In the genomic region with DNA sequence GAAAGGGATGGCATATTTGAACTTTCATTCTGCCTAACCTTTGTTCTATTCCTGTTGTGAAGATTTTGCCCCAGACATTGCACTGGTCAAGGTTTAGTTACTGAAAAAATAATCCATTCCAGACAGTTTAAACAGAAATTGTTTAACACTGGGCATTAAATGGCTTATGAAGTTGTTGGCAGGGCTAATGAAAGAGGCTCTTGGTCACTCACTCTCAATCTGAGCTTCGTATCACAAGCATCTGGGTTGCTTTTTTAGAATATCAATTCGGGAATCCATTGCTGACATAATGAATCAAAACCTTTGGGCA, we compare ENCODE assay signal across 12 cellular contexts. TPM values are rescaled to one million over a fixed set of nuclear protein-coding genes. Genes with fewer than 3 reads are reported as not detected.
DNase-seq lines count a peak whose midpoint lies in the region; ATAC-seq and TF ChIP-seq lines count a peak whose summit lies in the region.
"Had no signal": no experiment of that assay in that cellular context is flagged by ENCODE, and none has a peak within 500 bp of the region (broad histone marks: within the 10 kb centered on the region; RNA-seq: fewer than 3 reads in every experiment).

No MANE protein-coding gene starts in this region.

- intact Hi-C loops in right lobe of liver (cut with DNase I) = no loop called here

- no peaks in the 10 kb centered on the region for H3K36me3 ChIP-seq in SK-N-SH (replicated peaks in 1 of 2; ENCODE audit: control insufficient read depth in 1 of 2, insufficient read depth in 2 of 2, low read length in 1 of 2)
- no peaks in the 10 kb centered on the region for H3K36me3 ChIP-seq in right lobe of liver

- no peak for TF ChIP-seq POLR2A in right lobe of liver (IDR thresholded peaks at IDR 0.05)

- H3K4me1 ChIP-seq in SK-N-SH (ENCODE audit: control insufficient read depth in 1 of 2, insufficient read depth in 2 of 2, low read depth in 1 of 2, low read length in 1 of 2) = peaks cover 8 to 34% of the 10 kb centered on the region in 2 experiments
- peaks cover 0 to 19% (median 0%) of the 10 kb centered on the region in 4 donors for H3K4me1 ChIP-seq in right lobe of liver

- TF ChIP-seq CTCF in SK-N-SH (IDR thresholded peaks at IDR 0.05) = no peak
- no peak for TF ChIP-seq CTCF in right lobe of liver (IDR thresholded peaks at IDR 0.05)

- H3K27ac ChIP-seq in SK-N-SH (ENCODE audit: low read depth in 2 of 2, low read length in 1 of 2) (peak overlapping the region; percentile 6 to 97; a peak in 3 of 4 replicates), cingulate gyrus (ENCODE audit: low read depth, low read length) (peak overlapping the region; percentile 51), right lobe of liver (peak overlapping the region in 2 of 3 donors; percentile 58 to 69)
- H3K27ac ChIP-seq: 22Rv1, C4-2B, HL-60 had no signal

- H2AFZ ChIP-seq in SK-N-SH (ENCODE audit: low read depth) = peak overlapping the region; percentile 67

- 56% methylated on average over 2 of the region's 2 CpGs for WGBS in SK-N-SH (ENCODE audit: low lambda C conversion rate)
- WGBS in right lobe of liver (ENCODE audit: insufficient coverage, low coverage, low lambda C conversion rate, missing lambda C conversion rate) = 19% methylated on average over 2 of the region's 2 CpGs

- CTCF ChIA-PET in SK-N-SH (lab: Yijun Ruan, JAX) = interaction anchor here (0.6 to 3.2 kb wide), 81 partner anchors 8 to 1399 kb away, joined by 3 to 93 read pairs (median 4); partner anchors contain the start of genes ACYP2, CHAC2, EML6 and SPTBN1

- H3K9me3 ChIP-seq in SK-N-SH = no peaks in the 10 kb centered on the region
- H3K9me3 ChIP-seq in right lobe of liver = no peaks in the 10 kb centered on the region
- H3K9me3 ChIP-seq: Caco-2 had no signal

- ATAC-seq in SK-N-SH treated with all-trans-retinoic acid at 6 μM for 48 hours = no peak
- ATAC-seq in right lobe of liver = peak; percentile 58 to 78 (median 76)
- no peak for ATAC-seq in HG03565 (IDR thresholded peaks at IDR 0.05; ENCODE audit: unreplicated experiment)

- no peaks in the 10 kb centered on the region for H3K9me2 ChIP-seq in SK-N-SH

- H4K20me1 ChIP-seq in SK-N-SH (ENCODE audit: insufficient read depth) = no peaks in the 10 kb centered on the region

- DNase-seq in SK-N-SH (no peak), right lobe of liver (no peak), superior temporal gyrus (ENCODE audit: extremely low spot score) (peak; percentile 67), medulla oblongata (ENCODE audit: extremely low spot score) (no peak), NCI-H2227 (lab: John Stamatoyannopoulos, UW; ENCODE audit: unreplicated experiment) (no peak)

- H3F3A ChIP-seq in SK-N-SH (replicated peaks; ENCODE audit: insufficient read depth) = peaks cover 10% of the 10 kb centered on the region

- H3K4me2 ChIP-seq in SK-N-SH = no peak overlapping the region

- H3K79me2 ChIP-seq in SK-N-SH (ENCODE audit: insufficient read depth) = no peaks in the 10 kb centered on the region

- H3K27me3 ChIP-seq in SK-N-SH (ENCODE audit: insufficient read depth) (no peaks in the 10 kb centered on the region), right lobe of liver (no peaks in the 10 kb centered on the region)

- H3K4me3 ChIP-seq in SK-N-SH (ENCODE audit: low read depth in 2 of 2, low read length in 1 of 2) (no peak overlapping the region), right lobe of liver (peak overlapping the region in 2 of 3 donors; percentile 22 to 31)

- H3K9ac ChIP-seq in SK-N-SH = no peak overlapping the region

- POLR2A ChIA-PET in SK-N-SH (lab: Yijun Ruan, JAX) = interaction anchor here (0.6 to 1.8 kb wide), 5 partner anchors 108 to 943 kb away, joined by 3 to 6 read pairs (median 3); partner anchors contain the start of genes RTN4 and SPTBN1

- no peak for TF ChIP-seq RAD21 in SK-N-SH (IDR thresholded peaks at IDR 0.05; ENCODE audit: low read length)

- TF ChIP-seq EP300 in SK-N-SH (IDR thresholded peaks at IDR 0.05; ENCODE audit: borderline replicate concordance in 1 of 2, low read depth in 1 of 2, low read length in 1 of 2) = no peak

TF ChIP-seq in SK-N-SH, 30 proteins besides CTCF, POLR2A, EP300 and RAD21:
- TF ChIP-seq RFX5 (IDR thresholded peaks at IDR 0.05; ENCODE audit: low read length) (no peak), TEAD4 (IDR thresholded peaks at IDR 0.05; ENCODE audit: borderline replicate concordance, insufficient read depth) (no peak), TAF1 (IDR thresholded peaks at IDR 0.05; ENCODE audit: borderline replicate concordance, low read depth, low read length) (no peak)

TF ChIP-seq in SK-N-SH treated with all-trans-retinoic acid at 6 μM for 48 hours, 23 proteins besides CTCF, POLR2A, EP300 and RAD21 (continues in another document):
- TF ChIP-seq ZNF8 (CRISPR knock-in tag; IDR thresholded peaks at IDR 0.05) (no peak), PATZ1 (CRISPR knock-in tag; IDR thresholded peaks at IDR 0.05; ENCODE audit: borderline replicate concordance) (no peak), ZFP30 (CRISPR knock-in tag; IDR thresholded peaks at IDR 0.05) (no peak), GLIS3 (CRISPR knock-in tag; IDR thresholded peaks at IDR 0.05) (no peak), ZFP3 (CRISPR knock-in tag; IDR thresholded peaks at IDR 0.05) (no peak), ESRRG (CRISPR knock-in tag; IDR thresholded peaks at IDR 0.05) (no peak), CREB5 (CRISPR knock-in tag; IDR thresholded peaks at IDR 0.05; ENCODE audit: low read depth) (no peak)
- TF ChIP-seq, protein P1, sequence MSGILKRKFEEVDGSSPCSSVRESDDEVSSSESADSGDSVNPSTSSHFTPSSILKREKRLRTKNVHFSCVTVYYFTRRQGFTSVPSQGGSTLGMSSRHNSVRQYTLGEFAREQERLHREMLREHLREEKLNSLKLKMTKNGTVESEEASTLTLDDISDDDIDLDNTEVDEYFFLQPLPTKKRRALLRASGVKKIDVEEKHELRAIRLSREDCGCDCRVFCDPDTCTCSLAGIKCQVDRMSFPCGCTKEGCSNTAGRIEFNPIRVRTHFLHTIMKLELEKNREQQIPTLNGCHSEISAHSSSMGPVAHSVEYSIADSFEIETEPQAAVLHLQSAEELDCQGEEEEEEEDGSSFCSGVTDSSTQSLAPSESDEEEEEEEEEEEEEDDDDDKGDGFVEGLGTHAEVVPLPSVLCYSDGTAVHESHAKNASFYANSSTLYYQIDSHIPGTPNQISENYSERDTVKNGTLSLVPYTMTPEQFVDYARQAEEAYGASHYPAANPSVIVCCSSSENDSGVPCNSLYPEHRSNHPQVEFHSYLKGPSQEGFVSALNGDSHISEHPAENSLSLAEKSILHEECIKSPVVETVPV (CRISPR knock-in tag; IDR thresholded peaks at IDR 0.05) = no peak
- TF ChIP-seq, protein P2, sequence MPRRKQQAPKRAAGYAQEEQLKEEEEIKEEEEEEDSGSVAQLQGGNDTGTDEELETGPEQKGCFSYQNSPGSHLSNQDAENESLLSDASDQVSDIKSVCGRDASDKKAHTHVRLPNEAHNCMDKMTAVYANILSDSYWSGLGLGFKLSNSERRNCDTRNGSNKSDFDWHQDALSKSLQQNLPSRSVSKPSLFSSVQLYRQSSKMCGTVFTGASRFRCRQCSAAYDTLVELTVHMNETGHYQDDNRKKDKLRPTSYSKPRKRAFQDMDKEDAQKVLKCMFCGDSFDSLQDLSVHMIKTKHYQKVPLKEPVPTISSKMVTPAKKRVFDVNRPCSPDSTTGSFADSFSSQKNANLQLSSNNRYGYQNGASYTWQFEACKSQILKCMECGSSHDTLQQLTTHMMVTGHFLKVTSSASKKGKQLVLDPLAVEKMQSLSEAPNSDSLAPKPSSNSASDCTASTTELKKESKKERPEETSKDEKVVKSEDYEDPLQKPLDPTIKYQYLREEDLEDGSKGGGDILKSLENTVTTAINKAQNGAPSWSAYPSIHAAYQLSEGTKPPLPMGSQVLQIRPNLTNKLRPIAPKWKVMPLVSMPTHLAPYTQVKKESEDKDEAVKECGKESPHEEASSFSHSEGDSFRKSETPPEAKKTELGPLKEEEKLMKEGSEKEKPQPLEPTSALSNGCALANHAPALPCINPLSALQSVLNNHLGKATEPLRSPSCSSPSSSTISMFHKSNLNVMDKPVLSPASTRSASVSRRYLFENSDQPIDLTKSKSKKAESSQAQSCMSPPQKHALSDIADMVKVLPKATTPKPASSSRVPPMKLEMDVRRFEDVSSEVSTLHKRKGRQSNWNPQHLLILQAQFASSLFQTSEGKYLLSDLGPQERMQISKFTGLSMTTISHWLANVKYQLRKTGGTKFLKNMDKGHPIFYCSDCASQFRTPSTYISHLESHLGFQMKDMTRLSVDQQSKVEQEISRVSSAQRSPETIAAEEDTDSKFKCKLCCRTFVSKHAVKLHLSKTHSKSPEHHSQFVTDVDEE (CRISPR knock-in tag; IDR thresholded peaks at IDR 0.05) = no peak

RNA-seq across cellular contexts. Expression of gene ACYP2, which starts 8.0 kb away (rescaled TPM):
- polyA plus RNA-seq in SK-N-SH (2012; rRNA removed) = 7.6 and 8.8 TPM in 2 replicates
- polyA plus RNA-seq in SK-N-SH (2012; cell fraction: cytosol; rRNA removed) = 11.1 and 12.5 TPM in 2 replicates
- polyA plus RNA-seq in SK-N-SH (2012; cell fraction: nucleus; rRNA removed) = 3.7 and 4.8 TPM in 2 replicates
- total RNA-seq in right lobe of liver = 10 to 100 TPM in 5 of 6 experiments, 1 to 10 TPM in 1; 9.6 to 22.9 (median 18.5) TPM

Comparison
In these comparisons a context has a peak if more than half of its experiments do, and no peak if none do; other contexts are left out.
1. H3K4me3 ChIP-seq: peak in right lobe of liver (2 of 3); none in SK-N-SH (0 of 2).
2. ATAC-seq: peak in right lobe of liver (4 of 4); none in SK-N-SH treated with all-trans-retinoic acid at 6 μM for 48 hours (single experiment) and HG03565 (single experiment).
3. Peak in every context shown above with its lines, with median percentiles within 50 percentile points of each other: H3K27ac ChIP-seq.